Comparison of ENCODE assay signal across 25 cellular contexts in genomic region chr11:28117712-28118111, GRCh38.
"Had no signal": no experiment of that assay in that cellular context is flagged by ENCODE, and none has a peak within 500 bp of the region (broad histone marks: within the 10 kb centered on the region; RNA-seq: fewer than 3 reads in every experiment).

No MANE protein-coding gene starts in this region.

- DNase-seq: activated CD4-positive, alpha-beta memory T cell treated with anti-CD3 and anti-CD28 coated beads, Interleukin-2, amount 10 ng/mL, durations not matched to agents 7 days and 5 days; activated CD4-positive, alpha-beta T cell treated with anti-CD3 and anti-CD28 coated beads, Interleukin-2, amount 10 ng/mL, durations not matched to agents 24 days and 14 days; activated gamma-delta T cell; anterior cingulate cortex; dermis blood vessel endothelial cell; effector CD8-positive, alpha-beta T cell; esophagus squamous epithelium; head of caudate nucleus; left colon; mesenchymal stem cell; naive thymus-derived CD4-positive, alpha-beta T cell; ovary; psoas muscle; spleen; stimulated activated CD4-positive, alpha-beta T cell treated with anti-CD3 and anti-CD28 coated beads, Interleukin-4, amount 100 ng/mL, for 24 hours; stimulated activated naive CD4-positive, alpha-beta T cell treated with Interleukin-2 at 50 U/mL for 16 hours; upper lobe of left lung had no signal

- H3K9me3 Mint-ChIP-seq: activated CD4-positive, alpha-beta memory T cell treated with anti-CD3 and anti-CD28 coated beads, Interleukin-2, amount 10 ng/mL, durations not matched to agents 7 days and 5 days; activated CD4-positive, alpha-beta T cell treated with anti-CD3 and anti-CD28 coated beads, Interleukin-2, amount 10 ng/mL, durations not matched to agents 24 days and 14 days; activated naive CD4-positive, alpha-beta T cell treated with anti-CD3 and anti-CD28 coated beads, Interleukin-2, amount 50 U/mL, for 24 hours; activated T-helper 1 cell treated with anti-CD3 and anti-CD28 coated beads, Interleukin-12 subunit alpha, Interleukin-12 subunit beta, Interleukin-2, Interleukin-4 antibody, amounts not matched to agents 30 ng/mL and 10 ng/mL and 1 ng/mL, durations not matched to agents 14 hours and 24 hours and 36 hours; brain; naive thymus-derived CD4-positive, alpha-beta T cell had no signal

- H3K4me3 ChIP-seq: esophagus squamous epithelium, gastroesophageal sphincter, ovary, psoas muscle, right atrium auricular region, spleen, thoracic aorta, upper lobe of left lung had no signal

- H3K27me3 Mint-ChIP-seq: activated CD4-positive, alpha-beta memory T cell treated with anti-CD3 and anti-CD28 coated beads, Interleukin-2, amount 10 ng/mL, durations not matched to agents 7 days and 5 days; activated CD4-positive, alpha-beta T cell treated with anti-CD3 and anti-CD28 coated beads, Interleukin-2, amount 10 ng/mL, durations not matched to agents 24 days and 14 days; activated naive CD4-positive, alpha-beta T cell treated with anti-CD3 and anti-CD28 coated beads, Interleukin-2, amount 50 U/mL, for 24 hours; brain; naive thymus-derived CD4-positive, alpha-beta T cell had no signal

- H3K36me3 ChIP-seq: ovary had no signal

- H3K27ac Mint-ChIP-seq: activated CD4-positive, alpha-beta memory T cell treated with anti-CD3 and anti-CD28 coated beads, Interleukin-2, amount 10 ng/mL, durations not matched to agents 7 days and 5 days; activated CD4-positive, alpha-beta T cell treated with anti-CD3 and anti-CD28 coated beads, Interleukin-2, amount 10 ng/mL, durations not matched to agents 24 days and 14 days; activated naive CD4-positive, alpha-beta T cell treated with anti-CD3 and anti-CD28 coated beads, Interleukin-2, amount 50 U/mL, for 24 hours; activated T-helper 1 cell treated with anti-CD3 and anti-CD28 coated beads, Interleukin-12 subunit alpha, Interleukin-12 subunit beta, Interleukin-2, Interleukin-4 antibody, amounts not matched to agents 30 ng/mL and 10 ng/mL and 1 ng/mL, durations not matched to agents 14 hours and 24 hours and 36 hours; brain had no signal

- ATAC-seq: activated CD4-positive, CD25-positive, alpha-beta regulatory T cell treated with anti-CD3 and anti-CD28 coated beads, Interleukin-2, amount 50 U/mL, for 24 hours; gastroesophageal sphincter; left colon; naive thymus-derived CD4-positive, alpha-beta T cell; psoas muscle had no signal

- H3K4me3 Mint-ChIP-seq: activated CD4-positive, alpha-beta memory T cell treated with anti-CD3 and anti-CD28 coated beads, Interleukin-2, amount 10 ng/mL, durations not matched to agents 7 days and 5 days; activated CD4-positive, alpha-beta T cell treated with anti-CD3 and anti-CD28 coated beads, Interleukin-2, amount 10 ng/mL, durations not matched to agents 24 days and 14 days; activated naive CD4-positive, alpha-beta T cell treated with anti-CD3 and anti-CD28 coated beads, Interleukin-2, amount 50 U/mL, for 24 hours; activated T-helper 1 cell treated with anti-CD3 and anti-CD28 coated beads, Interleukin-12 subunit alpha, Interleukin-12 subunit beta, Interleukin-2, Interleukin-4 antibody, amounts not matched to agents 30 ng/mL and 10 ng/mL and 1 ng/mL, durations not matched to agents 14 hours and 24 hours and 36 hours; brain; naive thymus-derived CD4-positive, alpha-beta T cell had no signal

- H3K4me1 ChIP-seq: psoas muscle, right atrium auricular region had no signal

- H3K27ac ChIP-seq: esophagus squamous epithelium, gastroesophageal sphincter, ovary, psoas muscle, right atrium auricular region, spleen, thoracic aorta, upper lobe of left lung, VCaP had no signal

- H3K9me3 ChIP-seq: esophagus squamous epithelium, gastroesophageal sphincter, ovary, psoas muscle, right atrium auricular region, spleen, thoracic aorta, upper lobe of left lung had no signal

- H3K27me3 ChIP-seq: esophagus squamous epithelium, gastroesophageal sphincter, ovary, right atrium auricular region, spleen, upper lobe of left lung had no signal
